ENCODE assay signal across 26 cellular contexts in the genomic region with DNA sequence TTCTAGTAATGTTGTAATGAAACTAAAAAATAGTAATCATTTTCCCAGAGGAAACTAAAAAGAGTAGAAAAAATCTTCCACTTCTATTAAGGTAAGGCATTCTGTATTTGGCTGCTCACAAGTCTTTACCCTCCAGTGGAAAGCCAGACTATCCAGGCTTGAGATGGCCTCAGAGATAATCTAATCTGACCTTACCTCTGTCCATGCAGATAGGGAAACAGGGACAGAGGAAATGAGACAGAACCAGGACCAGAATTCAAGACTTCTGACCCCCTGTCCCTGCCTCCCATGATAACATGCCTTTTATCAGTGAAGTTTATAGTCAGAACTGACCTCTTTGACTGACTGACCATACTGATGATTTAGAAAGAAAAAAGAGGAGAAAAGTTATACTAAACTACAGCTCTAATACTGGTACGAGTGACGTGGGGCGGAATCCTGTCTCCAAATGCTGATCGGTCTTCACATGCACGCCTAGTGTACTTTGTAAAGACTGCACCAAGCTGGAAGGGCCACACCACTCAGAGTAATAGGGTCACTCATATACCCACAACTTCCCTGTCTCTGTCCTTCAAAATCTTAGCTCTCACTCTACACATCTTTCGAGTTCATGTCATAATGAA. TPM values are rescaled to one million over a fixed set of nuclear protein-coding genes. Genes with fewer than 3 reads are reported as not detected.
"Had no signal": no experiment of that assay in that cellular context is flagged by ENCODE, and none has a peak within 500 bp of the region (broad histone marks: within the 10 kb centered on the region; RNA-seq: fewer than 3 reads in every experiment).

No MANE protein-coding gene starts in this region.

- H3K27me3 ChIP-seq: SJCRH30 had no signal

- H3K9me3 ChIP-seq: SJCRH30 had no signal

- H3K9me3 Mint-ChIP-seq: activated CD4-positive, alpha-beta memory T cell treated with anti-CD3 and anti-CD28 coated beads, Interleukin-2, amount 10 ng/mL, durations not matched to agents 7 days and 5 days; activated T-helper 1 cell treated with anti-CD3 and anti-CD28 coated beads, Interleukin-12 subunit alpha, Interleukin-12 subunit beta, Interleukin-2, Interleukin-4 antibody, amounts not matched to agents 30 ng/mL and 10 ng/mL and 1 ng/mL, durations not matched to agents 14 hours and 24 hours and 36 hours; brain; T-helper 1 cell treated with Interleukin-12 subunit alpha and Interleukin-12 subunit beta and Interleukin-4 antibody, amounts not matched to agents 30 μg/mL and 1 μg/mL, for 36 hours had no signal

- H3K27ac ChIP-seq: SJCRH30 had no signal

- H3K4me3 Mint-ChIP-seq: activated CD4-positive, alpha-beta memory T cell treated with anti-CD3 and anti-CD28 coated beads, Interleukin-2, amount 10 ng/mL, durations not matched to agents 7 days and 5 days; activated CD4-positive, alpha-beta T cell treated with anti-CD3 and anti-CD28 coated beads for 36 hours; activated naive CD8-positive, alpha-beta T cell; activated T-helper 1 cell treated with anti-CD3 and anti-CD28 coated beads, Interleukin-12 subunit alpha, Interleukin-12 subunit beta, Interleukin-2, Interleukin-4 antibody, amounts not matched to agents 30 ng/mL and 10 ng/mL and 1 ng/mL, durations not matched to agents 14 hours and 24 hours and 36 hours; brain; T-helper 1 cell treated with Interleukin-12 subunit alpha and Interleukin-12 subunit beta and Interleukin-4 antibody, amounts not matched to agents 30 μg/mL and 1 μg/mL, for 36 hours had no signal

- H3K27ac Mint-ChIP-seq: activated CD4-positive, alpha-beta memory T cell treated with anti-CD3 and anti-CD28 coated beads, Interleukin-2, amount 10 ng/mL, durations not matched to agents 7 days and 5 days; activated CD4-positive, alpha-beta T cell treated with anti-CD3 and anti-CD28 coated beads for 36 hours; activated naive CD8-positive, alpha-beta T cell; activated T-helper 1 cell treated with anti-CD3 and anti-CD28 coated beads, Interleukin-12 subunit alpha, Interleukin-12 subunit beta, Interleukin-2, Interleukin-4 antibody, amounts not matched to agents 30 ng/mL and 10 ng/mL and 1 ng/mL, durations not matched to agents 14 hours and 24 hours and 36 hours; brain; T-helper 1 cell treated with Interleukin-12 subunit alpha and Interleukin-12 subunit beta and Interleukin-4 antibody, amounts not matched to agents 30 μg/mL and 1 μg/mL, for 36 hours had no signal

- H3K27me3 Mint-ChIP-seq: activated CD4-positive, alpha-beta memory T cell treated with anti-CD3 and anti-CD28 coated beads, Interleukin-2, amount 10 ng/mL, durations not matched to agents 7 days and 5 days; activated CD4-positive, alpha-beta T cell treated with anti-CD3 and anti-CD28 coated beads for 36 hours; activated naive CD8-positive, alpha-beta T cell; brain had no signal

- DNase-seq: activated CD4-positive, alpha-beta memory T cell treated with anti-CD3 and anti-CD28 coated beads, Interleukin-2, amount 10 ng/mL, durations not matched to agents 7 days and 5 days; activated CD4-positive, alpha-beta T cell treated with anti-CD3 and anti-CD28 coated beads for 36 hours; activated CD4-positive, alpha-beta T cell treated with anti-CD3 and anti-CD28 coated beads, Interleukin-2, amount 50 U/mL, for 1 hour; activated CD4-positive, CD25-positive, alpha-beta regulatory T cell; activated effector memory CD4-positive, alpha-beta T cell treated with Interleukin-2 at 50 U/mL for 16 hours; activated naive CD4-positive, alpha-beta T cell; activated T-cell treated with anti-CD3 and anti-CD28 coated beads for 4 hours; amygdala; IMR-90; KG1; NCI-H1048; NCI-H146; NCI-H1930; NCI-H2171; NCI-H2227 treated with DMSO at 0.1 percent for 48 hours; NCI-H446 treated with DMSO at 0.1 percent for 48 hours; NCI-H524 treated with DMSO at 0.1 percent for 48 hours; NCI-H82; Right ventricle myocardium superior; RPMI8226; SJCRH30 had no signal

- ATAC-seq: activated CD4-positive, alpha-beta T cell treated with anti-CD3 and anti-CD28 coated beads for 36 hours had no signal

- H3K4me3 ChIP-seq: SJCRH30 had no signal

- FAIRE-seq: astrocyte had no signal

RNA-seq across cellular contexts. Expression of a gene that starts 19.2 kb away (rescaled TPM):
- polyA plus RNA-seq: IMR-90 had no signal

RNA-seq across cellular contexts. Expression of a gene that starts 30.5 kb away (rescaled TPM):
- polyA plus RNA-seq: IMR-90 had no signal
